In genomic region chr6:15461127-15461944, GRCh38 we compare ENCODE assay signal across 30 cellular contexts.
DNase-seq lines count a peak whose midpoint lies in the region; ATAC-seq and TF ChIP-seq lines count a peak whose summit lies in the region.
"Had no signal": no experiment of that assay in that cellular context is flagged by ENCODE, and none has a peak within 500 bp of the region (broad histone marks: within the 10 kb centered on the region; RNA-seq: fewer than 3 reads in every experiment).

No MANE protein-coding gene starts in this region.

- H2BK5ac ChIP-seq in IMR-90 (ENCODE audit: low read depth, low read length, poor library complexity, severe bottlenecking) = no peak overlapping the region

- H3K79me1 ChIP-seq in IMR-90 (ENCODE audit: low read depth in 1 of 2, low read length in 2 of 2) = peaks cover 29 to 71% of the 10 kb centered on the region in 2 experiments

- H3K4me1 ChIP-seq in IMR-90 (ENCODE audit: control insufficient read depth, insufficient read depth, low read length) (peaks cover 16% of the 10 kb centered on the region), left lung (peaks cover 9 to 20% of the 10 kb centered on the region in 2 donors), ovary (ENCODE audit: insufficient read depth) (peaks cover 8% of the 10 kb centered on the region)

- H2AK5ac ChIP-seq in IMR-90 (ENCODE audit: low read depth, low read length) = no peak overlapping the region

- H2BK20ac ChIP-seq in IMR-90 (ENCODE audit: low read depth, low read length) = no peak overlapping the region

- no peak overlapping the region for H4K8ac ChIP-seq in IMR-90 (ENCODE audit: low read depth in 2 of 2, low read length in 2 of 2)

- H3K9me1 ChIP-seq in IMR-90 (ENCODE audit: insufficient read depth, low read length) = peaks cover 7% of the 10 kb centered on the region; the same call in 1 of the 2 replicates

- no peak overlapping the region for H3K18ac ChIP-seq in IMR-90 (ENCODE audit: low read depth, low read length)

- no peak overlapping the region for H3K9ac ChIP-seq in IMR-90 (ENCODE audit: low read depth, low read length)

- H3K14ac ChIP-seq in IMR-90 (replicated peaks; ENCODE audit: low read depth, low read length) = no peak overlapping the region

- no peak overlapping the region for H2AFZ ChIP-seq in IMR-90 (replicated peaks; ENCODE audit: low read length, poor library complexity)

- intact Hi-C loops in IMR-90 (cut with micrococcal nuclease) = no loop called here
- intact Hi-C loops in left lung (cut with DNase I) = no loop called here
- intact Hi-C loops in ovary (cut with DNase I) = no loop called here

- H2BK15ac ChIP-seq in IMR-90 (ENCODE audit: low read depth, low read length) = no peak overlapping the region

- DNase-seq in NCI-H82 (lab: John Stamatoyannopoulos, UW) = peak; percentile 30
- no peak for DNase-seq in NCI-H82 treated with DMSO at 0.1 percent for 48 hours (lab: John Stamatoyannopoulos, UW; ENCODE audit: unreplicated experiment)
- no peak for DNase-seq in IMR-90
- no peak for DNase-seq in left lung
- no peak for DNase-seq in ovary
- DNase-seq in UCSD-AML1 (lab: John Stamatoyannopoulos, UW; ENCODE audit: unreplicated experiment) = no peak
- DNase-seq: activated CD4-positive, alpha-beta T cell treated with anti-CD3 and anti-CD28 coated beads, Interleukin-2, amount 50 U/mL, for 4 hours; activated CD8-positive, alpha-beta memory T cell treated with anti-CD3 and anti-CD28 coated beads, Interleukin-2, amount 50 U/mL, for 4 hours; activated naive CD4-positive, alpha-beta T cell treated with anti-CD3 and anti-CD28 coated beads, Interleukin-2, amount 10 ng/mL, durations not matched to agents 7 days and 5 days; CD4-positive, CD25-positive, alpha-beta regulatory T cell; effector CD4-positive, alpha-beta T cell; EL; GOT3; HFFc6; islet precursor cell; left ventricle myocardium inferior; MM.1S; NCI-H1436 treated with DMSO at 0.1 percent for 48 hours; NCI-H2107; NCI-H345; stimulated activated CD4-positive, alpha-beta T cell treated with anti-CD3 and anti-CD28 coated beads, Interleukin-2, amount 100 ng/mL, for 24 hours; stomach; T-helper 9 cell had no signal

- H3K56ac ChIP-seq in IMR-90 (ENCODE audit: extremely low read depth, insufficient read depth, low read length) = no peak overlapping the region

- H3K27me3 ChIP-seq in IMR-90 (ENCODE audit: control insufficient read depth, insufficient read depth, low read length) (no peaks in the 10 kb centered on the region), left lung (no peaks in the 10 kb centered on the region), ovary (no peaks in the 10 kb centered on the region)
- H3K27me3 ChIP-seq: right atrium auricular region, SJSA1, stomach, vagina had no signal

- in situ Hi-C loops in IMR-90 (cut with MboI; ENCODE audit: low sequenced_read_pairs) = no loop called here

- H3K4me3 ChIP-seq in IMR-90 (ENCODE audit: insufficient read depth, low read depth, low read length) (no peak overlapping the region), left lung (no peak overlapping the region), ovary (no peak overlapping the region)
- H3K4me3 ChIP-seq: left ventricle myocardium inferior, right atrium auricular region, SJSA1, stomach, vagina had no signal

- H3K27ac ChIP-seq in IMR-90 (ENCODE audit: insufficient read depth, low read length) = no peak overlapping the region
- no peak overlapping the region for H3K27ac ChIP-seq in left lung
- H3K27ac ChIP-seq in ovary = no peak overlapping the region
- H3K27ac ChIP-seq: left ventricle myocardium inferior, right atrium auricular region, RWPE1, SJSA1, stomach, vagina had no signal

- H3K9me3 Mint-ChIP-seq in activated T-helper 17 cell treated with anti-CD3 and anti-CD28 coated beads, Interleukin-2, amount 50 U/mL, for 72 hours = no peaks in the 10 kb centered on the region
- H3K9me3 Mint-ChIP-seq: activated naive CD4-positive, alpha-beta T cell treated with anti-CD3 and anti-CD28 coated beads, Interleukin-2, amount 10 ng/mL, durations not matched to agents 7 days and 5 days; activated T-helper 1 cell treated with anti-CD3 and anti-CD28 coated beads, Interleukin-12 subunit alpha, Interleukin-12 subunit beta, Interleukin-2, Interleukin-4 antibody, amounts not matched to agents 30 ng/mL and 10 ng/mL and 1 ng/mL, durations not matched to agents 14 hours and 24 hours and 36 hours; CD4-positive, CD25-positive, alpha-beta regulatory T cell; HFFc6 had no signal

- peaks cover 77% of the 10 kb centered on the region for H4K20me1 ChIP-seq in IMR-90 (ENCODE audit: insufficient read depth, low read length)

- H3K23ac ChIP-seq in IMR-90 (ENCODE audit: low read depth, low read length) = no peak overlapping the region

- H4K91ac ChIP-seq in IMR-90 (ENCODE audit: insufficient read depth, low read depth, low read length) = no peak overlapping the region

- H3K4me3 Mint-ChIP-seq in activated T-helper 17 cell treated with anti-CD3 and anti-CD28 coated beads, Interleukin-2, amount 50 U/mL, for 72 hours = no peak overlapping the region
- H3K4me3 Mint-ChIP-seq: activated naive CD4-positive, alpha-beta T cell treated with anti-CD3 and anti-CD28 coated beads, Interleukin-2, amount 10 ng/mL, durations not matched to agents 7 days and 5 days; activated T-helper 1 cell treated with anti-CD3 and anti-CD28 coated beads, Interleukin-12 subunit alpha, Interleukin-12 subunit beta, Interleukin-2, Interleukin-4 antibody, amounts not matched to agents 30 ng/mL and 10 ng/mL and 1 ng/mL, durations not matched to agents 14 hours and 24 hours and 36 hours; CD4-positive, CD25-positive, alpha-beta regulatory T cell; HFFc6 had no signal

- POLR2A ChIA-PET in IMR-90 (lab: Charles Lee; ENCODE audit: unreplicated experiment) = no interaction called here

- no peak overlapping the region for H2BK120ac ChIP-seq in IMR-90 (ENCODE audit: low read depth, low read length)

- H3K4ac ChIP-seq in IMR-90 (ENCODE audit: low read depth, low read length) = no peak overlapping the region

- H3K27ac Mint-ChIP-seq in activated T-helper 17 cell treated with anti-CD3 and anti-CD28 coated beads, Interleukin-2, amount 50 U/mL, for 72 hours = peak overlapping the region; percentile 33
- H3K27ac Mint-ChIP-seq: activated naive CD4-positive, alpha-beta T cell treated with anti-CD3 and anti-CD28 coated beads, Interleukin-2, amount 10 ng/mL, durations not matched to agents 7 days and 5 days; activated T-helper 1 cell treated with anti-CD3 and anti-CD28 coated beads, Interleukin-12 subunit alpha, Interleukin-12 subunit beta, Interleukin-2, Interleukin-4 antibody, amounts not matched to agents 30 ng/mL and 10 ng/mL and 1 ng/mL, durations not matched to agents 14 hours and 24 hours and 36 hours; HFFc6 had no signal

- no peak overlapping the region for H3K4me2 ChIP-seq in IMR-90 (ENCODE audit: low read depth, low read length)

- H3K4me1 Mint-ChIP-seq in activated T-helper 17 cell treated with anti-CD3 and anti-CD28 coated beads, Interleukin-2, amount 50 U/mL, for 72 hours = peaks cover 60% of the 10 kb centered on the region

- CTCF ChIA-PET in IMR-90 (lab: Yijun Ruan, JAX) = interaction anchor here (1.6 kb wide), 1 partner anchor 21 kb away, joined by 5 read pairs; no protein-coding TSS in a partner anchor

- peaks cover 42% of the 10 kb centered on the region for H3K36me3 Mint-ChIP-seq in activated T-helper 17 cell treated with anti-CD3 and anti-CD28 coated beads, Interleukin-2, amount 50 U/mL, for 72 hours (ENCODE audit: low read depth)

- 100% methylated on average over 1 of the region's 6 CpGs; no CpG with 5 or more reads in 1 of the 2 experiments for WGBS in IMR-90 (ENCODE audit: extremely low coverage in 2 of 2, insufficient read length in 1 of 2), 2 experiments
- 94 to 96% (median 96%) methylated on average over 6 of the region's 6 CpGs for WGBS in ovary, 3 donors

- TF ChIP-seq CTCF in IMR-90 (conservative IDR thresholded peaks at IDR 0.05; ENCODE audit: low read depth, low read length) (no peak), left lung (IDR thresholded peaks at IDR 0.05) (no peak), ovary (IDR thresholded peaks at IDR 0.05) (no peak)

- dilution Hi-C loops in IMR-90 (cut with HindIII; ENCODE audit: low sequenced_read_pairs, unreplicated experiment) = no loop called here

- TF ChIP-seq POLR2A in IMR-90 (IDR thresholded peaks at IDR 0.05; ENCODE audit: low read depth, low read length) (no peak), ovary (IDR thresholded peaks at IDR 0.05) (no peak)

- H4K5ac ChIP-seq in IMR-90 (ENCODE audit: low read depth, low read length) = no peak overlapping the region

- BruUV-seq in IMR-90 (replicated peaks; lab: Mats Ljungman, UMichigan) = no TSS peak

- ATAC-seq in IMR-90 (ENCODE audit: low read depth) = no peak
- peak; percentile 32 for ATAC-seq in activated T-helper 17 cell treated with anti-CD3 and anti-CD28 coated beads, Interleukin-2, amount 50 U/mL, for 72 hours (replicated peaks)
- peak; percentile 49 for ATAC-seq in left lung
- ATAC-seq in HG02571 (IDR thresholded peaks at IDR 0.05; ENCODE audit: unreplicated experiment) = no peak

- H2AK9ac ChIP-seq in IMR-90 (replicated peaks; ENCODE audit: low read depth, low read length, poor library complexity) = no peak overlapping the region

- H3K36me3 ChIP-seq in IMR-90 (ENCODE audit: control insufficient read depth, insufficient read depth, low read length) = peaks cover 3% of the 10 kb centered on the region
- no peaks in the 10 kb centered on the region for H3K36me3 ChIP-seq in left lung
- H3K36me3 ChIP-seq in ovary = no peaks in the 10 kb centered on the region
- H3K36me3 ChIP-seq: left ventricle myocardium inferior, right atrium auricular region, SJSA1, stomach, vagina had no signal

- H3K9me3 ChIP-seq in IMR-90 (ENCODE audit: control insufficient read depth, insufficient read depth, low read length) (no peaks in the 10 kb centered on the region), left lung (no peaks in the 10 kb centered on the region), ovary (no peaks in the 10 kb centered on the region)
- H3K9me3 ChIP-seq: left ventricle myocardium inferior, right atrium auricular region, SJSA1, stomach, vagina had no signal

- no peak for TF ChIP-seq EP300 in ovary (IDR thresholded peaks at IDR 0.05)

- no peaks in the 10 kb centered on the region for H3K27me3 Mint-ChIP-seq in activated T-helper 17 cell treated with anti-CD3 and anti-CD28 coated beads, Interleukin-2, amount 50 U/mL, for 72 hours
- H3K27me3 Mint-ChIP-seq: activated naive CD4-positive, alpha-beta T cell treated with anti-CD3 and anti-CD28 coated beads, Interleukin-2, amount 10 ng/mL, durations not matched to agents 7 days and 5 days; CD4-positive, CD25-positive, alpha-beta regulatory T cell had no signal

- TF ChIP-seq RAD21 in IMR-90 (IDR thresholded peaks at IDR 0.05; ENCODE audit: low read length) = no peak

TF ChIP-seq in IMR-90, 13 proteins besides CTCF, POLR2A, EP300 and RAD21:
- TF ChIP-seq SMC3 (IDR thresholded peaks at IDR 0.05; ENCODE audit: low read depth, low read length) (no peak), CEBPB (IDR thresholded peaks at IDR 0.05; ENCODE audit: low read depth, low read length) (peak; percentile 81)

Comparison
In these comparisons a context has a peak if more than half of its experiments do, and no peak if none do; other contexts are left out.
1. ATAC-seq: peak in activated T-helper 17 cell treated with anti-CD3 and anti-CD28 coated beads, Interleukin-2, amount 50 U/mL, for 72 hours (single experiment) and left lung (single experiment); none in IMR-90 (single experiment) and HG02571 (single experiment).